Comparison of ENCODE assay signal across 23 cellular contexts in the genomic region with DNA sequence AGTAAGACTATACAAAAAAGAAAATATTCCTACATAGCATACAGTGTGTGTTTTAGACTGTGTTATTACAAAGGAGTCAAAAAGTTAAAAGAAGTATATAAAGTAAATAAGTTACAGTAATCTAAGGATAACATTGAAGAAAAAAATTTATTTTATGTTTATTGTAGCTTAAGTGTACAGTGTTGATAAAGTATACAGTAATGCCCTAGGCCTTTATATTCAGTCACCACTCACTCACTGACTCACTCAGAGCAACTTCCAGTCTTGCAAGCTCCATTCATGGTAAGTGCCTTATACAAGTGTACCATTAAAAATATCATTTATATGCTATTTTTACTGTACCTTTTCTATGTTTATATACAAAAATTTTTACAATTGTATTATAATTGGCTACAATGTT.
DNase-seq lines count a peak whose midpoint lies in the region; ATAC-seq, FAIRE-seq and TF ChIP-seq lines count a peak whose summit lies in the region.
"Had no signal": no experiment of that assay in that cellular context is flagged by ENCODE, and none has a peak within 500 bp of the region (broad histone marks: within the 10 kb centered on the region; RNA-seq: fewer than 3 reads in every experiment).

No MANE protein-coding gene starts in this region.

- ATAC-seq in HG03520 (IDR thresholded peaks at IDR 0.05; ENCODE audit: unreplicated experiment) (no peak), GM21528 (IDR thresholded peaks at IDR 0.05; ENCODE audit: low FRiP score, unreplicated experiment) (no peak)
- ATAC-seq: A549 had no signal

- TF ChIP-seq CTCF in epithelial cell of esophagus (IDR thresholded peaks at IDR 0.05; ENCODE audit: insufficient read depth, low read depth, low read length, missing control alignments): no peak

- FAIRE-seq in A204.1 (lab: Jason Lieb, UNC) (peak; percentile 14), frontal cortex (lab: Jason Lieb, UNC) (peak; percentile 68)
- FAIRE-seq: A549, GM12892, GM19239, H54 had no signal

- DNase-seq in RKO (ENCODE audit: low spot score) (peak; percentile 5), epithelial cell of esophagus (ENCODE audit: low read depth) (peak; percentile 53), frontal cortex (ENCODE audit: low spot score in 2 of 2) (no peak), SHP77 (lab: John Stamatoyannopoulos, UW) (no peak)
- DNase-seq: ACHN; AML-193; BE2C; Calu3; CD4-positive, alpha-beta T cell; CD8-positive, alpha-beta memory T cell; DMS53; DMS79 treated with DMSO at 0.1 percent for 48 hours; GOT3; HFFc6 had no signal

- H3K4me3 ChIP-seq in epithelial cell of esophagus (ENCODE audit: low read length): no peak overlapping the region
- H3K4me3 ChIP-seq: A549; BLaER1 treated with 17β-estradiol and CSF1 and Interleukin-3, amounts not matched to agents 10 nM and 100 nM; HAP-1 had no signal

Comparison
In these comparisons a context has a peak if more than half of its experiments do, and no peak if none do; other contexts are left out.
1. DNase-seq: peak in RKO (single experiment) and epithelial cell of esophagus (single experiment); none in frontal cortex (0 of 2) and SHP77 (0 of 2).